ENCODE assay signal across 13 cellular contexts in genomic region chr1:89953929-89954328, GRCh38. TPM values are rescaled to one million over a fixed set of nuclear protein-coding genes. Genes with fewer than 3 reads are reported as not detected.
A peak's percentile ranks its signal among the peaks of the same experiment; 100 is the strongest.
DNase-seq lines count a peak whose midpoint lies in the region; ATAC-seq, FAIRE-seq and TF ChIP-seq lines count a peak whose summit lies in the region.
"Had no signal": no experiment of that assay in that cellular context is flagged by ENCODE, and none has a peak within 500 bp of the region (broad histone marks: within the 10 kb centered on the region; RNA-seq: fewer than 3 reads in every experiment).

No MANE protein-coding gene starts in this region.

- peaks cover 71% of the 10 kb centered on the region for H3K4me1 ChIP-seq in A549
- peaks cover 26% of the 10 kb centered on the region for H3K4me1 ChIP-seq in keratinocyte (ENCODE audit: control insufficient read depth, extremely low read depth, insufficient read depth, low read length)
- H3K4me1 ChIP-seq in colonic mucosa, result no peaks in the 10 kb centered on the region
- H3K4me1 ChIP-seq: gastrocnemius medialis had no signal

- no peaks in the 10 kb centered on the region for H3K36me3 ChIP-seq in keratinocyte (ENCODE audit: control insufficient read depth in 2 of 2, extremely low read depth in 1 of 2, insufficient read depth in 2 of 2, low read length in 2 of 2)
- no peaks in the 10 kb centered on the region for H3K36me3 ChIP-seq in colonic mucosa
- H3K36me3 ChIP-seq: gastrocnemius medialis, spleen had no signal

- DNase-seq in A549 (ENCODE audit: low read depth in 1 of 2, low spot score in 1 of 2) (no peak), H4 (ENCODE audit: low spot score) (peak; percentile 26), RWPE1 (ENCODE audit: low spot score) (no peak), keratinocyte (ENCODE audit: low read depth, low spot score) (no peak), colonic mucosa (no peak), left lobe of liver (ENCODE audit: low spot score) (no peak)
- DNase-seq: DMS79, gastrocnemius medialis, midbrain, spleen had no signal

- ATAC-seq in A549 (no peak), left lobe of liver (no peak), GM18907 (IDR thresholded peaks at IDR 0.05; ENCODE audit: unreplicated experiment) (no peak), GM18870 (IDR thresholded peaks at IDR 0.05; ENCODE audit: unreplicated experiment) (no peak)

- H3K27me3 ChIP-seq in keratinocyte (ENCODE audit: control insufficient read depth, extremely low read depth, insufficient read depth, low read length) (no peaks in the 10 kb centered on the region), colonic mucosa (no peaks in the 10 kb centered on the region)
- H3K27me3 ChIP-seq: gastrocnemius medialis, spleen had no signal

- H3K9me3 ChIP-seq in A549 (no peaks in the 10 kb centered on the region), keratinocyte (ENCODE audit: control insufficient read depth, low read depth, low read length) (no peaks in the 10 kb centered on the region), colonic mucosa (no peaks in the 10 kb centered on the region)
- H3K9me3 ChIP-seq: gastrocnemius medialis, spleen had no signal

- H3K79me2 ChIP-seq in keratinocyte (ENCODE audit: control insufficient read depth, insufficient read depth, low read length), result no peaks in the 10 kb centered on the region

- no peak for TF ChIP-seq EP300 in A549 (IDR thresholded peaks at IDR 0.05)

- TF ChIP-seq POLR2A in A549 (IDR thresholded peaks at IDR 0.05; ENCODE audit: low read length), result no peak

- dilution Hi-C loops in keratinocyte (cut with MboI; ENCODE audit: extremely low pct_ligation_motif_present, low sequenced_read_pairs), result no loop called here

- TF ChIP-seq CTCF in A549 (IDR thresholded peaks at IDR 0.05) (no peak), RWPE1 (conservative IDR thresholded peaks at IDR 0.05; ENCODE audit: low read depth) (no peak), keratinocyte (optimal IDR thresholded peaks at IDR 0.05 in 1 of 3, IDR thresholded peaks at IDR 0.05 in 1 of 3, conservative IDR thresholded peaks at IDR 0.05 in 1 of 3; ENCODE audit: extremely low read depth in 1 of 3, insufficient read depth in 2 of 3, low read length in 3 of 3) (no peak), colonic mucosa (IDR thresholded peaks at IDR 0.05) (no peak)

- H3K4me3 ChIP-seq in A549, result no peak overlapping the region
- no peak overlapping the region for H3K4me3 ChIP-seq in keratinocyte (ENCODE audit: control insufficient read depth in 2 of 3, extremely low read depth in 1 of 3, insufficient read depth in 2 of 3, low read depth in 1 of 3, low read length in 3 of 3)
- no peak overlapping the region for H3K4me3 ChIP-seq in colonic mucosa
- H3K4me3 ChIP-seq: gastrocnemius medialis, spleen had no signal

- CTCF ChIA-PET in A549 (lab: Yijun Ruan, JAX) (interaction anchor here (1.0 to 1.9 kb wide), 4 partner anchors 9 to 113 kb away, joined by 3 to 9 read pairs (median 4); no protein-coding TSS in a partner anchor), RWPE1 (lab: Yijun Ruan, JAX) (interaction anchor here (0.7 kb wide), 2 partner anchors 64 to 281 kb away, joined by 3 read pairs; no protein-coding TSS in a partner anchor)

- H4K20me1 ChIP-seq in keratinocyte (ENCODE audit: control insufficient read depth, extremely low read depth, insufficient read depth, low read length), result no peaks in the 10 kb centered on the region

- 94% methylated on average over 1 of the region's 1 CpG for WGBS in A549 (ENCODE audit: missing lambda C conversion rate)

- POLR2A ChIA-PET in A549 (lab: Yijun Ruan, JAX), result no interaction called here
- POLR2A ChIA-PET in RWPE1 (lab: Yijun Ruan, JAX; ENCODE audit: low non-redundant PET), result no interaction called here

- intact Hi-C loops in colonic mucosa (cut with DNase I), result no loop called here

- FAIRE-seq in A549 (lab: Jason Lieb, UNC) (no peak), keratinocyte (lab: Jason Lieb, UNC) (no peak)
- FAIRE-seq: bronchial epithelial cell had no signal

- no peak for TF ChIP-seq RAD21 in A549 (conservative IDR thresholded peaks at IDR 0.05 in 1 of 2, IDR thresholded peaks at IDR 0.05 in 1 of 2)

- H3K4me2 ChIP-seq in A549 (peak overlapping the region; percentile 60), keratinocyte (ENCODE audit: control insufficient read depth, extremely low read depth, insufficient read depth, low read depth, low read length) (no peak overlapping the region)

- H3K9ac ChIP-seq in keratinocyte (ENCODE audit: control insufficient read depth, extremely low read depth, insufficient read depth, low read length) (no peak overlapping the region), colonic mucosa (ENCODE audit: low read depth in 2 of 2, low read length in 2 of 2) (no peak overlapping the region)

- H3K27ac ChIP-seq in A549 (peak overlapping the region; percentile 72 to 84), RWPE1 (peak overlapping the region; percentile 66), keratinocyte (ENCODE audit: control insufficient read depth, insufficient read depth, low read length) (peak overlapping the region; percentile 75), colonic mucosa (no peak overlapping the region)
- H3K27ac ChIP-seq: gastrocnemius medialis, spleen had no signal

- no peaks in the 10 kb centered on the region for H3K9me1 ChIP-seq in keratinocyte (ENCODE audit: control insufficient read depth, extremely low read depth, insufficient read depth, low read length)

- no peak overlapping the region for H2AFZ ChIP-seq in keratinocyte (ENCODE audit: control insufficient read depth, low read length)

TF ChIP-seq in A549, 52 proteins besides CTCF, POLR2A, EP300 and RAD21:
- TF ChIP-seq CHD2 (IDR thresholded peaks at IDR 0.05; ENCODE audit: low read length, partially characterized antibody), result no peak
- no peak for TF ChIP-seq HMGXB4 (CRISPR knock-in tag; IDR thresholded peaks at IDR 0.05; ENCODE audit: borderline replicate concordance)
- TF ChIP-seq ZC3H11A (IDR thresholded peaks at IDR 0.05), result no peak
- no peak for TF ChIP-seq PBX3 (IDR thresholded peaks at IDR 0.05)
- no peak for TF ChIP-seq HEYL (CRISPR knock-in tag; IDR thresholded peaks at IDR 0.05)
- no peak for TF ChIP-seq RARB (CRISPR knock-in tag; IDR thresholded peaks at IDR 0.05)
- no peak for TF ChIP-seq RNF2 (IDR thresholded peaks at IDR 0.05; ENCODE audit: borderline replicate concordance, low read depth)
- TF ChIP-seq RFX5 (IDR thresholded peaks at IDR 0.05), result no peak
- no peak for TF ChIP-seq BHLHE40 (IDR thresholded peaks at IDR 0.05; ENCODE audit: low read depth, low read length)

RNA-seq across cellular contexts. Expression of gene ZNF326, which starts 41.0 kb away (rescaled TPM):
- polyA plus RNA-seq in A549 (2011; rRNA removed) (18.7 and 32.3 TPM in 2 replicates), A549 (2017; fragmentation: RNase III; extraction: RNeasy Plus Mini Kit Qiagen cat#74134 plus additional on column Dnase treatment) (47.8 to 52.2 TPM (median 50.0 TPM) in 3 replicates), keratinocyte (9.5 to 22.7 TPM (median 10.4 TPM) in 3 replicates)
- polyA plus RNA-seq in A549 (2012; cell fraction: cytosol; rRNA removed), result 15.9 and 17.6 TPM in 2 replicates
- polyA plus RNA-seq in A549 (2012; cell fraction: nucleus; rRNA removed), result 14.2 and 16.8 TPM in 2 replicates
- polyA minus RNA-seq in A549 (2011; rRNA and poly(A)+ RNA removed), result 12.4 and 12.7 TPM in 2 replicates
- total RNA-seq in H4 (2014; rRNA removed; shearing (Covaris generic)), result 3.2 and 5.7 TPM in 2 replicates
- 21.5 TPM for polyA plus RNA-seq in keratinocyte (2011; ENCODE audit: low read depth)
- polyA plus RNA-seq in keratinocyte (2011; cell fraction: cytosol; rRNA removed), result 6.6 and 9.7 TPM in 2 replicates
- polyA plus RNA-seq in keratinocyte (2011; cell fraction: nucleus; rRNA removed), result 16.3 and 26.5 TPM in 2 replicates
- polyA plus RNA-seq in keratinocyte (2012; ENCODE audit: low replicate concordance), result 8.9 and 16.6 TPM in 2 replicates
- polyA minus RNA-seq in keratinocyte, result 5.3 to 15.6 TPM (median 6.7 TPM) in 3 replicates
- 6.1 TPM for polyA minus RNA-seq in keratinocyte (2011; cell fraction: cytosol; rRNA and poly(A)+ RNA removed)
- polyA minus RNA-seq in keratinocyte (2011; cell fraction: nucleus; rRNA and poly(A)+ RNA removed), result 15.5 and 22.0 TPM in 2 replicates
- total RNA-seq in colonic mucosa (10 to 100 TPM; 24.6 TPM), left lobe of liver (11.2 TPM)
